ENCODE assay signal across 22 cellular contexts in genomic region chr12:31386364-31386777, GRCh38.
A peak's percentile ranks its signal among the peaks of the same experiment; 100 is the strongest.
DNase-seq lines count a peak whose midpoint lies in the region; ATAC-seq and TF ChIP-seq lines count a peak whose summit lies in the region.
"Had no signal": no experiment of that assay in that cellular context is flagged by ENCODE, and none has a peak within 500 bp of the region (broad histone marks: within the 10 kb centered on the region; RNA-seq: fewer than 3 reads in every experiment).

No MANE protein-coding gene starts in this region.

- H2AK5ac ChIP-seq in mesendoderm (ENCODE audit: low read length) = no peak overlapping the region

- H3K4me1 ChIP-seq in cardiac muscle cell (ENCODE audit: low read depth) (peaks cover 15% of the 10 kb centered on the region), mesendoderm (ENCODE audit: control insufficient read depth, low read depth, low read length) (peaks cover 10% of the 10 kb centered on the region)
- H3K4me1 ChIP-seq: tibial nerve had no signal

- H4K8ac ChIP-seq in mesendoderm (ENCODE audit: low read depth, low read length) = no peak overlapping the region

- H3K27ac Mint-ChIP-seq in endothelial cell (ENCODE audit: unreplicated experiment) = peak overlapping the region; percentile 10
- no peak overlapping the region for H3K27ac Mint-ChIP-seq in activated T-cell treated with anti-CD3 and anti-CD28 coated beads, Interleukin-2, amount 50 U/mL, for 72 hours
- no peak overlapping the region for H3K27ac Mint-ChIP-seq in stimulated activated memory B cell treated with anti-CD40 and anti-IgM and Interleukin-4, amounts not matched to agents 10 μg/mL and 1 μg/mL and 100 μg/mL, for 72 hours
- H3K27ac Mint-ChIP-seq: activated naive CD4-positive, alpha-beta T cell treated with anti-CD3 and anti-CD28 coated beads for 36 hours; B cell; stimulated activated naive CD8-positive, alpha-beta T cell treated with anti-CD3 and anti-CD28 coated beads, Interleukin-15, Interleukin-2, amounts not matched to agents 100 ng/mL and 50 ng/mL, for 24 hours; T-cell had no signal

- H3K79me2 ChIP-seq in mesendoderm (ENCODE audit: control insufficient read depth, insufficient read depth, low read length) = no peaks in the 10 kb centered on the region

- intact Hi-C loops in left cardiac atrium (cut with DNase I) = no loop called here

- ATAC-seq in left cardiac atrium (no peak), HG02981 (IDR thresholded peaks at IDR 0.05; ENCODE audit: unreplicated experiment) (no peak)
- ATAC-seq in activated T-cell treated with anti-CD3 and anti-CD28 coated beads, Interleukin-2, amount 50 U/mL, for 72 hours (replicated peaks in 1 of 2) = no peak
- no peak for ATAC-seq in stimulated activated memory B cell treated with anti-CD40 and anti-IgM and Interleukin-4, amounts not matched to agents 10 μg/mL and 1 μg/mL and 100 μg/mL, for 72 hours
- ATAC-seq: left lobe of liver, T-cell had no signal

- H2BK120ac ChIP-seq in mesendoderm (ENCODE audit: low read depth, low read length) = peak overlapping the region; percentile 92

- H3K4ac ChIP-seq in mesendoderm (ENCODE audit: low read depth, low read length) = no peak overlapping the region

- no peaks in the 10 kb centered on the region for H3K79me1 ChIP-seq in mesendoderm (ENCODE audit: low read length)

- WGBS in mesendoderm (ENCODE audit: extremely low coverage, insufficient coverage, low lambda C conversion rate) = no CpG with 5 or more reads among the region's 2 CpGs

- no peak overlapping the region for H3K4me3 Mint-ChIP-seq in endothelial cell (ENCODE audit: unreplicated experiment)
- H3K4me3 Mint-ChIP-seq in activated T-cell treated with anti-CD3 and anti-CD28 coated beads, Interleukin-2, amount 50 U/mL, for 72 hours = no peak overlapping the region
- H3K4me3 Mint-ChIP-seq in stimulated activated memory B cell treated with anti-CD40 and anti-IgM and Interleukin-4, amounts not matched to agents 10 μg/mL and 1 μg/mL and 100 μg/mL, for 72 hours = no peak overlapping the region
- H3K4me3 Mint-ChIP-seq: activated naive CD4-positive, alpha-beta T cell treated with anti-CD3 and anti-CD28 coated beads for 36 hours; B cell; stimulated activated naive CD8-positive, alpha-beta T cell treated with anti-CD3 and anti-CD28 coated beads, Interleukin-15, Interleukin-2, amounts not matched to agents 100 ng/mL and 50 ng/mL, for 24 hours; T-cell had no signal

- H3K23ac ChIP-seq in mesendoderm (ENCODE audit: low read length) = no peak overlapping the region

- peak overlapping the region; percentile 97 for H3K18ac ChIP-seq in mesendoderm (ENCODE audit: low read length)

- H3K4me2 ChIP-seq in mesendoderm (ENCODE audit: low read length) = no peak overlapping the region

- H3K27ac ChIP-seq in cardiac muscle cell (peak overlapping the region; percentile 79), mesendoderm (ENCODE audit: low read depth, low read length) (peak overlapping the region; percentile 91)
- H3K27ac ChIP-seq: tibial nerve had no signal

- H3K36me3 Mint-ChIP-seq in endothelial cell (ENCODE audit: low read depth, unreplicated experiment) = peaks cover 5% of the 10 kb centered on the region
- H3K36me3 Mint-ChIP-seq in activated T-cell treated with anti-CD3 and anti-CD28 coated beads, Interleukin-2, amount 50 U/mL, for 72 hours (ENCODE audit: insufficient read depth in 2 of 2) = no peaks in the 10 kb centered on the region
- H3K36me3 Mint-ChIP-seq in stimulated activated memory B cell treated with anti-CD40 and anti-IgM and Interleukin-4, amounts not matched to agents 10 μg/mL and 1 μg/mL and 100 μg/mL, for 72 hours = peaks cover 66% of the 10 kb centered on the region
- H3K36me3 Mint-ChIP-seq: T-cell had no signal

- peaks cover 52% of the 10 kb centered on the region for H3K36me3 ChIP-seq in cardiac muscle cell
- H3K36me3 ChIP-seq in mesendoderm (ENCODE audit: control insufficient read depth, insufficient read depth, low read length) = no peaks in the 10 kb centered on the region

- no peak overlapping the region for H2BK15ac ChIP-seq in mesendoderm (replicated peaks; ENCODE audit: low read depth)

- H3K9me3 ChIP-seq in cardiac muscle cell (ENCODE audit: low read depth) = no peaks in the 10 kb centered on the region
- H3K9me3 ChIP-seq: tibial nerve had no signal

- H3K4me1 Mint-ChIP-seq in endothelial cell (ENCODE audit: unreplicated experiment) = peaks cover 25% of the 10 kb centered on the region
- H3K4me1 Mint-ChIP-seq in activated T-cell treated with anti-CD3 and anti-CD28 coated beads, Interleukin-2, amount 50 U/mL, for 72 hours (ENCODE audit: low read depth) = no peaks in the 10 kb centered on the region
- no peaks in the 10 kb centered on the region for H3K4me1 Mint-ChIP-seq in stimulated activated memory B cell treated with anti-CD40 and anti-IgM and Interleukin-4, amounts not matched to agents 10 μg/mL and 1 μg/mL and 100 μg/mL, for 72 hours
- H3K4me1 Mint-ChIP-seq: B cell, T-cell had no signal

- no peaks in the 10 kb centered on the region for H3K9me3 Mint-ChIP-seq in endothelial cell (ENCODE audit: unreplicated experiment)
- peaks cover 0 to 1% of the 10 kb centered on the region in 2 donors for H3K9me3 Mint-ChIP-seq in activated T-cell treated with anti-CD3 and anti-CD28 coated beads, Interleukin-2, amount 50 U/mL, for 72 hours
- no peaks in the 10 kb centered on the region for H3K9me3 Mint-ChIP-seq in stimulated activated memory B cell treated with anti-CD40 and anti-IgM and Interleukin-4, amounts not matched to agents 10 μg/mL and 1 μg/mL and 100 μg/mL, for 72 hours
- H3K9me3 Mint-ChIP-seq: activated naive CD4-positive, alpha-beta T cell treated with anti-CD3 and anti-CD28 coated beads for 36 hours; stimulated activated naive CD8-positive, alpha-beta T cell treated with anti-CD3 and anti-CD28 coated beads, Interleukin-15, Interleukin-2, amounts not matched to agents 100 ng/mL and 50 ng/mL, for 24 hours had no signal

- DNase-seq in cardiac muscle cell (ENCODE audit: low read depth in 1 of 2, low spot score in 1 of 2) = peak; percentile 12 to 35
- DNase-seq in left cardiac atrium = no peak
- DNase-seq in endothelial cell (ENCODE audit: low spot score) = no peak
- DNase-seq in mesendoderm = peak; percentile 96
- DNase-seq in activated T-cell treated with anti-CD3 and anti-CD28 coated beads, Interleukin-2, amount 50 U/mL, for 72 hours = no peak
- no peak for DNase-seq in NOMO-1 treated with DMSO at 0.1 percent for 48 hours (lab: John Stamatoyannopoulos, UW; ENCODE audit: unreplicated experiment)
- DNase-seq: activated CD4-positive, alpha-beta T cell treated with anti-CD3 and anti-CD28 coated beads, Interleukin-2, amount 50 U/mL, for 1 hour; activated naive CD4-positive, alpha-beta T cell treated with anti-CD3 and anti-CD28 coated beads for 36 hours; anterior cingulate cortex; DND-41; Kasumi-1; NCI-H1105; NCI-H524; Right ventricle myocardium superior; stimulated activated CD4-positive, alpha-beta T cell treated with anti-CD3 and anti-CD28 coated beads, Interleukin-1b, Interleukin-23, amount 100 ng/mL, for 48 hours; T-cell had no signal

- H3K27me3 ChIP-seq in cardiac muscle cell = no peaks in the 10 kb centered on the region
- H3K27me3 ChIP-seq in mesendoderm (ENCODE audit: insufficient read depth, low read length, poor library complexity) = no peaks in the 10 kb centered on the region
- H3K27me3 ChIP-seq: tibial nerve had no signal

- H2BK5ac ChIP-seq in mesendoderm (ENCODE audit: low read length) = peak overlapping the region; percentile 1

- peak overlapping the region; percentile 52 for H3K56ac ChIP-seq in mesendoderm (ENCODE audit: low read length)

- peaks cover 2% of the 10 kb centered on the region for H3K27me3 Mint-ChIP-seq in endothelial cell (ENCODE audit: unreplicated experiment)
- H3K27me3 Mint-ChIP-seq in activated T-cell treated with anti-CD3 and anti-CD28 coated beads, Interleukin-2, amount 50 U/mL, for 72 hours (ENCODE audit: low read depth) = peaks cover 12% of the 10 kb centered on the region
- no peaks in the 10 kb centered on the region for H3K27me3 Mint-ChIP-seq in stimulated activated memory B cell treated with anti-CD40 and anti-IgM and Interleukin-4, amounts not matched to agents 10 μg/mL and 1 μg/mL and 100 μg/mL, for 72 hours
- H3K27me3 Mint-ChIP-seq: B cell had no signal

- H3K9ac ChIP-seq in mesendoderm (ENCODE audit: low read length) = peak overlapping the region; percentile 9

- no peak for TF ChIP-seq CTCF in cardiac muscle cell (IDR thresholded peaks at IDR 0.05; ENCODE audit: low read depth, low read length)
- no peak for TF ChIP-seq CTCF in endothelial cell (IDR thresholded peaks at IDR 0.05; ENCODE audit: unreplicated experiment)

- H3K4me3 ChIP-seq in cardiac muscle cell (no peak overlapping the region), mesendoderm (ENCODE audit: low read length) (no peak overlapping the region)
- H3K4me3 ChIP-seq: tibial nerve had no signal

- no peak overlapping the region for H4K5ac ChIP-seq in mesendoderm (ENCODE audit: low read length)

Comparison
In these comparisons a context has a peak if more than half of its experiments do, and no peak if none do; other contexts are left out.
1. DNase-seq: peak in cardiac muscle cell (2 of 2) and mesendoderm (single experiment); none in left cardiac atrium (single experiment), endothelial cell (single experiment), activated T-cell treated with anti-CD3 and anti-CD28 coated beads, Interleukin-2, amount 50 U/mL, for 72 hours (0 of 2) and NOMO-1 treated with DMSO at 0.1 percent for 48 hours (single experiment).